10 cellular contexts compared by ENCODE assay signal in genomic region chr12:53233671-53234091, GRCh38. TPM values are rescaled to one million over a fixed set of nuclear protein-coding genes. Genes with fewer than 3 reads are reported as not detected.
DNase-seq lines count a peak whose midpoint lies in the region; ATAC-seq, FAIRE-seq and TF ChIP-seq lines count a peak whose summit lies in the region.
"Had no signal": no experiment of that assay in that cellular context is flagged by ENCODE, and none has a peak within 500 bp of the region (broad histone marks: within the 10 kb centered on the region; RNA-seq: fewer than 3 reads in every experiment).

No MANE protein-coding gene starts in this region.

- peak overlapping the region; percentile 79 for H3K27ac ChIP-seq in caudate nucleus (ENCODE audit: low read depth, low read length)

- H3K9me3 Mint-ChIP-seq in activated naive CD4-positive, alpha-beta T cell treated with anti-CD3 and anti-CD28 coated beads, Interleukin-2, amount 50 U/mL, for 24 hours: no peaks in the 10 kb centered on the region
- H3K9me3 Mint-ChIP-seq in activated naive CD4-positive, alpha-beta T cell treated with anti-CD3 and anti-CD28 coated beads, Interleukin-2, amount 50 U/mL, for 72 hours: no peaks in the 10 kb centered on the region
- H3K9me3 Mint-ChIP-seq in mesothelial cell of epicardium: no peaks in the 10 kb centered on the region

- no peak for DNase-seq in activated naive CD4-positive, alpha-beta T cell treated with anti-CD3 and anti-CD28 coated beads, Interleukin-2, amount 50 U/mL, for 72 hours (ENCODE audit: low spot score in 2 of 2)
- DNase-seq in caudate nucleus (lab: John Stamatoyannopoulos, UW) (no peak), mesothelial cell of epicardium (ENCODE audit: low spot score in 2 of 2, unreplicated experiment in 2 of 2) (no peak), urothelium cell line (ENCODE audit: low spot score) (no peak), AML-193 (lab: John Stamatoyannopoulos, UW) (no peak)
- DNase-seq in activated CD8-positive, alpha-beta memory T cell treated with anti-CD3 and anti-CD28 coated beads, Interleukin-2, amount 50 U/mL, for 48 hours: no peak
- DNase-seq: foreskin melanocyte, ovary had no signal

- peaks cover 67% of the 10 kb centered on the region for H3K4me1 Mint-ChIP-seq in activated naive CD4-positive, alpha-beta T cell treated with anti-CD3 and anti-CD28 coated beads, Interleukin-2, amount 50 U/mL, for 24 hours
- peaks cover 63% of the 10 kb centered on the region for H3K4me1 Mint-ChIP-seq in mesothelial cell of epicardium

- H3K4me3 Mint-ChIP-seq in activated naive CD4-positive, alpha-beta T cell treated with anti-CD3 and anti-CD28 coated beads, Interleukin-2, amount 50 U/mL, for 24 hours: peak overlapping the region; percentile 31
- H3K4me3 Mint-ChIP-seq in mesothelial cell of epicardium: peak overlapping the region; percentile 37

- no peaks in the 10 kb centered on the region for H3K27me3 Mint-ChIP-seq in activated naive CD4-positive, alpha-beta T cell treated with anti-CD3 and anti-CD28 coated beads, Interleukin-2, amount 50 U/mL, for 24 hours
- no peaks in the 10 kb centered on the region for H3K27me3 Mint-ChIP-seq in mesothelial cell of epicardium (ENCODE audit: low read depth)

- peak; percentile 48 for FAIRE-seq in urothelium cell line (lab: Jason Lieb, UNC)

- no peaks in the 10 kb centered on the region for H3K36me3 Mint-ChIP-seq in activated naive CD4-positive, alpha-beta T cell treated with anti-CD3 and anti-CD28 coated beads, Interleukin-2, amount 50 U/mL, for 24 hours
- H3K36me3 Mint-ChIP-seq in activated naive CD4-positive, alpha-beta T cell treated with anti-CD3 and anti-CD28 coated beads, Interleukin-2, amount 50 U/mL, for 72 hours: no peaks in the 10 kb centered on the region
- H3K36me3 Mint-ChIP-seq in mesothelial cell of epicardium: peaks cover under 1% of the 10 kb centered on the region

- no peak for ATAC-seq in activated naive CD4-positive, alpha-beta T cell treated with anti-CD3 and anti-CD28 coated beads, Interleukin-2, amount 50 U/mL, for 72 hours
- no peak for ATAC-seq in GM18873 (IDR thresholded peaks at IDR 0.05; ENCODE audit: low FRiP score, unreplicated experiment)

- H3K27ac Mint-ChIP-seq in activated naive CD4-positive, alpha-beta T cell treated with anti-CD3 and anti-CD28 coated beads, Interleukin-2, amount 50 U/mL, for 24 hours: peak overlapping the region; percentile 55
- H3K27ac Mint-ChIP-seq in activated naive CD4-positive, alpha-beta T cell treated with anti-CD3 and anti-CD28 coated beads, Interleukin-2, amount 50 U/mL, for 72 hours: peak overlapping the region in 1 of 2 donors; percentile 67
- H3K27ac Mint-ChIP-seq in mesothelial cell of epicardium: peak overlapping the region; percentile 88

- no peak for TF ChIP-seq CTCF in mesothelial cell of epicardium (IDR thresholded peaks at IDR 0.05; ENCODE audit: unreplicated experiment)

RNA-seq across cellular contexts. Expression of gene RARG, which starts 1.7 kb away (rescaled TPM):
- 10 to 100 TPM; 15.5 to 23.5 TPM for total RNA-seq in activated naive CD4-positive, alpha-beta T cell treated with anti-CD3 and anti-CD28 coated beads, Interleukin-2, amount 50 U/mL, for 72 hours
- total RNA-seq in mesothelial cell of epicardium: 66.6 to 72.2 TPM (median 71.6 TPM) in 3 replicates

RNA-seq across cellular contexts. Expression of gene ITGB7, which starts 26.6 kb away (rescaled TPM):
- total RNA-seq in activated naive CD4-positive, alpha-beta T cell treated with anti-CD3 and anti-CD28 coated beads, Interleukin-2, amount 50 U/mL, for 72 hours: 10 to 100 TPM; 71.4 to 76.3 TPM
- total RNA-seq in mesothelial cell of epicardium: 3.2 to 4.9 TPM (median 4.6 TPM) in 3 replicates

RNA-seq across cellular contexts. Expression of gene ESPL1, which starts 34.4 kb away (rescaled TPM):
- total RNA-seq in activated naive CD4-positive, alpha-beta T cell treated with anti-CD3 and anti-CD28 coated beads, Interleukin-2, amount 50 U/mL, for 72 hours: 10 to 100 TPM; 32.8 to 76.3 TPM
- total RNA-seq in mesothelial cell of epicardium: 15.7 to 20.8 TPM (median 15.9 TPM) in 3 replicates

RNA-seq across cellular contexts. Expression of gene CSAD, which starts 53.0 kb away (rescaled TPM):
- total RNA-seq in activated naive CD4-positive, alpha-beta T cell treated with anti-CD3 and anti-CD28 coated beads, Interleukin-2, amount 50 U/mL, for 72 hours: 10 to 100 TPM; 24.4 to 55.8 TPM
- total RNA-seq in mesothelial cell of epicardium: 120 to 129 TPM (median 125 TPM) in 3 replicates

RNA-seq across cellular contexts. Expression of gene ZNF740, which starts 53.2 kb away (rescaled TPM):
- total RNA-seq in activated naive CD4-positive, alpha-beta T cell treated with anti-CD3 and anti-CD28 coated beads, Interleukin-2, amount 50 U/mL, for 72 hours: 10 to 100 TPM; 36.8 to 43.2 TPM
- 96.5 to 105 TPM (median 97.5 TPM) in 3 replicates for total RNA-seq in mesothelial cell of epicardium

Comparison
In these comparisons a context has a peak if more than half of its experiments do, and no peak if none do; other contexts are left out.
1. RNA of gene ITGB7, which starts 26.6 kb away (total RNA-seq): 71.4 to 76.3 TPM in activated naive CD4-positive, alpha-beta T cell treated with anti-CD3 and anti-CD28 coated beads, Interleukin-2, amount 50 U/mL, for 72 hours; 3.2 to 4.9 TPM in mesothelial cell of epicardium; every median in the first group is over 10 times any median in the second.